18 cellular contexts compared by ENCODE assay signal in the genomic region with DNA sequence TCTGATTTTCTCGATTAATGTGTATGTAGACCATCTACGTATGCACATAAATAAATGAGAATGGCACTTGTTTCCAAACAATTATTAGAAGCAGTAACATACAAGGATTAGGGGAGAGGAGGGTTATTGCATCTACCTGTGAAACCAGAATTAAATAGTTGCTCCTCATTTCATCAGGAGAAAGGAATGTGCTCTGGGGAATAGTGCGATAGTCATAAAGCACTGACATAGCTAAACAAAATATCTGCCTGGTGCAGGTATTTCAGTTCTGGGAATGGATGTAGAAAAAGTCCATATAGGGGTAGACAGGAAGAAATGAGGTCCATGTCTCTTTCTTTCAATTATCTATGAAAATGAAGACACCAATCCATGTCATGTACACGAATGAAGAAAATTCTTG. TPM values are rescaled to one million over a fixed set of nuclear protein-coding genes. Genes with fewer than 3 reads are reported as not detected.
"Had no signal": no experiment of that assay in that cellular context is flagged by ENCODE, and none has a peak within 500 bp of the region (broad histone marks: within the 10 kb centered on the region; RNA-seq: fewer than 3 reads in every experiment).

No MANE protein-coding gene starts in this region.

- ATAC-seq: activated T-helper 17 cell treated with anti-CD3 and anti-CD28 coated beads, Interleukin-2, amount 50 U/mL, for 72 hours; body of pancreas; heart right ventricle; left ventricle myocardium superior; right cardiac atrium; stimulated activated memory B cell treated with anti-CD40 and anti-IgM and Interleukin-4, amounts not matched to agents 10 μg/mL and 1 μg/mL and 100 μg/mL, for 72 hours had no signal

- H3K27ac ChIP-seq: heart right ventricle, upper lobe of left lung had no signal

- H3K36me3 Mint-ChIP-seq: stimulated activated memory B cell treated with anti-CD40 and anti-IgM and Interleukin-4, amounts not matched to agents 10 μg/mL and 1 μg/mL and 100 μg/mL, for 72 hours had no signal

- H3K4me1 Mint-ChIP-seq: activated T-helper 17 cell treated with anti-CD3 and anti-CD28 coated beads, Interleukin-2, amount 50 U/mL, for 72 hours had no signal

- H3K9me3 Mint-ChIP-seq: activated naive CD4-positive, alpha-beta T cell treated with anti-CD3 and anti-CD28 coated beads for 36 hours; activated T-helper 17 cell treated with anti-CD3 and anti-CD28 coated beads, Interleukin-2, amount 50 U/mL, for 72 hours had no signal

- DNase-seq: activated B cell treated with CpG ODN at 0.5 μM for 24 hours; activated CD4-positive, alpha-beta T cell treated with anti-CD3 and anti-CD28 coated beads, Interleukin-2, amount 50 U/mL, for 1 hour; activated naive CD4-positive, alpha-beta T cell treated with anti-CD3 and anti-CD28 coated beads for 36 hours; activated T-cell treated with anti-CD3 and anti-CD28 coated beads for 4 hours; body of pancreas; dorsolateral prefrontal cortex; heart right ventricle; islet precursor cell; left ventricle myocardium superior; posterior cingulate gyrus; right cardiac atrium; stimulated activated CD4-positive, alpha-beta T cell treated with anti-CD3 and anti-CD28 coated beads, Interleukin-1b, Interleukin-23, amount 100 ng/mL, for 48 hours; upper lobe of left lung had no signal

- H3K36me3 ChIP-seq: heart right ventricle, upper lobe of left lung had no signal

- H3K9me3 ChIP-seq: body of pancreas, heart right ventricle, upper lobe of left lung had no signal

- H3K27me3 ChIP-seq: body of pancreas had no signal

- H3K4me3 ChIP-seq: body of pancreas, upper lobe of left lung had no signal

- H3K27ac Mint-ChIP-seq: activated B cell treated with CpG ODN at 0.5 μM for 24 hours; activated naive CD4-positive, alpha-beta T cell treated with anti-CD3 and anti-CD28 coated beads for 36 hours; activated T-helper 17 cell treated with anti-CD3 and anti-CD28 coated beads, Interleukin-2, amount 50 U/mL, for 72 hours; stimulated activated memory B cell treated with anti-CD40 and anti-IgM and Interleukin-4, amounts not matched to agents 10 μg/mL and 1 μg/mL and 100 μg/mL, for 72 hours had no signal

- H3K4me3 Mint-ChIP-seq: activated B cell treated with CpG ODN at 0.5 μM for 24 hours; activated naive CD4-positive, alpha-beta T cell treated with anti-CD3 and anti-CD28 coated beads for 36 hours; activated T-helper 17 cell treated with anti-CD3 and anti-CD28 coated beads, Interleukin-2, amount 50 U/mL, for 72 hours; stimulated activated memory B cell treated with anti-CD40 and anti-IgM and Interleukin-4, amounts not matched to agents 10 μg/mL and 1 μg/mL and 100 μg/mL, for 72 hours had no signal

RNA-seq across cellular contexts. Expression of a gene that starts 1.6 kb away (rescaled TPM):
- total RNA-seq: activated B cell treated with CpG ODN at 0.5 μM for 24 hours; activated CD8-positive, alpha-beta memory T cell treated with anti-CD3 and anti-CD28 coated beads for 36 hours; activated naive CD4-positive, alpha-beta T cell treated with anti-CD3 and anti-CD28 coated beads for 36 hours; activated T-helper 17 cell treated with anti-CD3 and anti-CD28 coated beads, Interleukin-2, amount 50 U/mL, for 72 hours; myocyte; T-helper 1 cell treated with Interleukin-12 subunit alpha and Interleukin-12 subunit beta and Interleukin-4 antibody, amounts not matched to agents 30 ng/mL and 1 ng/mL, for 36 hours had no signal
